26 cellular contexts compared by ENCODE assay signal in genomic region chr5:35158627-35159369, GRCh38.
DNase-seq lines count a peak whose midpoint lies in the region; ATAC-seq, FAIRE-seq and TF ChIP-seq lines count a peak whose summit lies in the region.
"Had no signal": no experiment of that assay in that cellular context is flagged by ENCODE, and none has a peak within 500 bp of the region (broad histone marks: within the 10 kb centered on the region; RNA-seq: fewer than 3 reads in every experiment).

No MANE protein-coding gene starts in this region.

- H3K27ac Mint-ChIP-seq in nephron progenitor cell: peak overlapping the region; percentile 79
- no peak overlapping the region for H3K27ac Mint-ChIP-seq in activated CD4-positive, alpha-beta T cell treated with anti-CD3 and anti-CD28 coated beads for 36 hours
- H3K27ac Mint-ChIP-seq: activated naive CD8-positive, alpha-beta T cell treated with anti-CD3 and anti-CD28 coated beads, Interleukin-2, amount 50 U/mL, for 24 hours had no signal

- TF ChIP-seq POLR2A in H1 (IDR thresholded peaks at IDR 0.05; ENCODE audit: control extremely low read depth in 1 of 2, low read depth in 2 of 2, low read length in 2 of 2): no peak
- no peak for TF ChIP-seq POLR2A in transverse colon (IDR thresholded peaks at IDR 0.05)

- H2BK120ac ChIP-seq in H1 (replicated peaks; ENCODE audit: low read depth, low read length): no peak overlapping the region

- H3K4me1 ChIP-seq in H1 (replicated peaks in 1 of 4; ENCODE audit: control insufficient read depth in 3 of 4, insufficient read depth in 4 of 4, low read length in 3 of 4) (no peaks in the 10 kb centered on the region; a peak in 1 of 7 replicates), transverse colon (peaks cover 0 to 16% (median 11%) of the 10 kb centered on the region in 4 donors)

- H3K27me3 Mint-ChIP-seq in nephron progenitor cell (ENCODE audit: low read depth, poor library complexity): peaks cover 3% of the 10 kb centered on the region
- H3K27me3 Mint-ChIP-seq in activated CD4-positive, alpha-beta T cell treated with anti-CD3 and anti-CD28 coated beads for 36 hours: peaks cover 12% of the 10 kb centered on the region

- no peak overlapping the region for H3K9ac ChIP-seq in H1 (replicated peaks in 1 of 4; ENCODE audit: extremely low read depth in 1 of 4, low read depth in 3 of 4, low read length in 3 of 4)
- H3K9ac ChIP-seq: GM23248 had no signal

- POLR2A ChIA-PET in H1 (lab: Charles Lee; ENCODE audit: partially characterized antibody): no interaction called here
- POLR2A ChIA-PET in activated CD4-positive, alpha-beta T cell treated with anti-CD3 and anti-CD28 coated beads for 36 hours (lab: Charles Lee): no interaction called here

- H2BK12ac ChIP-seq in H1 (ENCODE audit: low read depth, low read length): no peak overlapping the region

- H3K9me3 ChIP-seq in H1 (ENCODE audit: insufficient read depth in 2 of 2, low read depth in 1 of 2, low read length in 1 of 2): no peaks in the 10 kb centered on the region
- no peaks in the 10 kb centered on the region for H3K9me3 ChIP-seq in transverse colon
- H3K9me3 ChIP-seq: neutrophil, Peyer's patch, SJCRH30 had no signal

- H3K4ac ChIP-seq in H1 (replicated peaks; ENCODE audit: insufficient read length, low read depth, low read length): no peak overlapping the region

- TF ChIP-seq RAD21 in H1 (IDR thresholded peaks at IDR 0.05 in 1 of 2, conservative IDR thresholded peaks at IDR 0.05 in 1 of 2; ENCODE audit: low read depth in 2 of 2, low read length in 2 of 2): no peak

- H3K36me3 ChIP-seq in H1 (ENCODE audit: control insufficient read depth in 2 of 4, insufficient read depth in 4 of 4, low read length in 3 of 4) (no peaks in the 10 kb centered on the region), transverse colon (no peaks in the 10 kb centered on the region)
- H3K36me3 ChIP-seq: brain microvascular endothelial cell, neutrophil, SJCRH30 had no signal

- H3K36me3 Mint-ChIP-seq in nephron progenitor cell (ENCODE audit: low read depth): peaks cover 13% of the 10 kb centered on the region
- H3K36me3 Mint-ChIP-seq in activated CD4-positive, alpha-beta T cell treated with anti-CD3 and anti-CD28 coated beads for 36 hours (ENCODE audit: low read depth): no peaks in the 10 kb centered on the region

- 81% methylated on average over 7 of the region's 7 CpGs; no CpG with 5 or more reads in 1 of the 2 experiments for WGBS in H1 (ENCODE audit: extremely low coverage in 1 of 2, insufficient coverage in 1 of 2, insufficient read length in 1 of 2, insufficient replicate concordance in 2 of 2, low coverage in 1 of 2, low lambda C conversion rate in 2 of 2, missing lambda C conversion rate in 1 of 2), 2 experiments
- 40 to 45% methylated on average over 7 of the region's 7 CpGs for WGBS in transverse colon (ENCODE audit: low coverage in 1 of 2), 2 donors

- no peak overlapping the region for H2BK15ac ChIP-seq in H1 (ENCODE audit: low read length)

- H2BK20ac ChIP-seq in H1 (ENCODE audit: low read length): no peak overlapping the region

- H3K14ac ChIP-seq in H1 (ENCODE audit: insufficient read length): no peak overlapping the region

- no peaks in the 10 kb centered on the region for H3K9me3 Mint-ChIP-seq in nephron progenitor cell
- H3K9me3 Mint-ChIP-seq in activated CD4-positive, alpha-beta T cell treated with anti-CD3 and anti-CD28 coated beads for 36 hours (ENCODE audit: low read depth): no peaks in the 10 kb centered on the region
- H3K9me3 Mint-ChIP-seq: activated naive CD8-positive, alpha-beta T cell treated with anti-CD3 and anti-CD28 coated beads, Interleukin-2, amount 50 U/mL, for 24 hours had no signal

- 0 out of 2 replicates have a peak overlapping the region, but pooled peaks have one; percentile 16 for H2AK5ac ChIP-seq in H1 (ENCODE audit: low read depth, low read length)

- H4K20me1 ChIP-seq in H1 (replicated peaks in 1 of 2; ENCODE audit: control insufficient read depth in 1 of 2, insufficient read depth in 2 of 2, low read length in 2 of 2): no peaks in the 10 kb centered on the region

- H3K27me3 ChIP-seq in H1 (replicated peaks in 1 of 4; ENCODE audit: control insufficient read depth in 3 of 4, extremely low read depth in 1 of 4, insufficient read depth in 3 of 4, low read length in 3 of 4): no peaks in the 10 kb centered on the region
- H3K27me3 ChIP-seq in transverse colon: no peaks in the 10 kb centered on the region
- H3K27me3 ChIP-seq: brain microvascular endothelial cell, neutrophil, Peyer's patch, SJCRH30 had no signal

- CTCF ChIA-PET in H1 (lab: Charles Lee; ENCODE audit: partially characterized antibody): interaction anchor here (1.2 to 2.6 kb wide), 2 partner anchors 24 to 71 kb away, joined by 4 to 13 read pairs; partner anchors contain the start of gene PRLR
- CTCF ChIA-PET in activated CD4-positive, alpha-beta T cell treated with anti-CD3 and anti-CD28 coated beads for 36 hours (lab: Charles Lee): interaction anchor here (1.3 kb wide), 1 partner anchor 13 kb away, joined by 5 read pairs; no protein-coding TSS in a partner anchor

- H3K4me1 Mint-ChIP-seq in nephron progenitor cell: peaks cover 16% of the 10 kb centered on the region
- H3K4me1 Mint-ChIP-seq in activated CD4-positive, alpha-beta T cell treated with anti-CD3 and anti-CD28 coated beads for 36 hours: no peaks in the 10 kb centered on the region
- H3K4me1 Mint-ChIP-seq: activated naive CD8-positive, alpha-beta T cell treated with anti-CD3 and anti-CD28 coated beads, Interleukin-2, amount 50 U/mL, for 24 hours had no signal

- no peak for DNase-seq in H1 (ENCODE audit: low read depth in 1 of 2, low spot score in 2 of 2)
- DNase-seq in iPS-NIHi7 (ENCODE audit: extremely low spot score): peak; percentile 26
- DNase-seq in nephron progenitor cell: no peak
- no peak for DNase-seq in transverse colon
- DNase-seq in activated CD4-positive, alpha-beta T cell treated with anti-CD3 and anti-CD28 coated beads for 36 hours: no peak
- DNase-seq in posterior cingulate gyrus: no peak
- DNase-seq in OCI-M1 (lab: John Stamatoyannopoulos, UW): no peak
- DNase-seq: activated gamma-delta T cell; activated naive CD8-positive, alpha-beta T cell treated with anti-CD3 and anti-CD28 coated beads, Interleukin-2, amount 50 U/mL, for 24 hours; activated T-cell treated with anti-CD3 and anti-CD28 coated beads, Interleukin-2, amount 50 U/mL, for 1 hour; effector CD4-positive, alpha-beta T cell; foreskin melanocyte; GM23248; MM.1S; NCI-H1436 treated with DMSO at 0.1 percent for 48 hours; NCI-H524 treated with DMSO at 0.1 percent for 48 hours; Peyer's patch; retina; stimulated activated CD4-positive, alpha-beta T cell treated with anti-CD3 and anti-CD28 coated beads, Interleukin-4, amount 100 ng/mL, for 4 hours; stimulated activated naive CD4-positive, alpha-beta T cell had no signal

- H3K27ac ChIP-seq in H1 (ENCODE audit: low read depth, low read length) (no peak overlapping the region), transverse colon (peak overlapping the region in 3 of 4 donors; percentile 2 to 17 (median 4))
- H3K27ac ChIP-seq: brain microvascular endothelial cell, C4-2B, GM23248, neutrophil, SJCRH30 had no signal

- intact Hi-C loops in transverse colon (cut with DNase I; ENCODE audit: low total_unique reads): no loop called here
- intact Hi-C loops in activated CD4-positive, alpha-beta T cell treated with anti-CD3 and anti-CD28 coated beads for 36 hours (cut with DNase I, micrococcal nuclease): no loop called here
- intact Hi-C loops in posterior cingulate gyrus (cut with DNase I): no loop called here

- no peaks in the 10 kb centered on the region for H3K79me1 ChIP-seq in H1 (ENCODE audit: low read depth, low read length)

- no peak overlapping the region for H2BK5ac ChIP-seq in H1 (ENCODE audit: low read depth, low read length)

- no peak for ATAC-seq in activated CD4-positive, alpha-beta T cell treated with anti-CD3 and anti-CD28 coated beads for 36 hours
- ATAC-seq: activated naive CD8-positive, alpha-beta T cell treated with anti-CD3 and anti-CD28 coated beads, Interleukin-2, amount 50 U/mL, for 24 hours; K562 had no signal

- no peak overlapping the region for H3K18ac ChIP-seq in H1 (ENCODE audit: extremely low read depth, low read length)

- H3K4me2 ChIP-seq in H1 (ENCODE audit: insufficient read depth in 1 of 2, low read depth in 2 of 2, low read length in 2 of 2): no peak overlapping the region

- H3K23me2 ChIP-seq in H1 (ENCODE audit: low read depth, low read length): no peaks in the 10 kb centered on the region

- no peak overlapping the region for H4K5ac ChIP-seq in H1 (ENCODE audit: insufficient read length, low read depth, low read length)

- H3K4me3 Mint-ChIP-seq in nephron progenitor cell: no peak overlapping the region
- H3K4me3 Mint-ChIP-seq in activated CD4-positive, alpha-beta T cell treated with anti-CD3 and anti-CD28 coated beads for 36 hours: no peak overlapping the region
- H3K4me3 Mint-ChIP-seq: activated naive CD8-positive, alpha-beta T cell treated with anti-CD3 and anti-CD28 coated beads, Interleukin-2, amount 50 U/mL, for 24 hours had no signal

- no peak for TF ChIP-seq EP300 in H1 (IDR thresholded peaks at IDR 0.05; ENCODE audit: borderline replicate concordance in 1 of 2, low read depth in 2 of 2, low read length in 2 of 2)
- TF ChIP-seq EP300 in transverse colon (IDR thresholded peaks at IDR 0.05; ENCODE audit: low read depth): no peak

- TF ChIP-seq CTCF in H1 (IDR thresholded peaks at IDR 0.05; ENCODE audit: control extremely low read depth in 1 of 3, insufficient read depth in 1 of 3, low read depth in 1 of 3, low read length in 3 of 3): no peak
- TF ChIP-seq CTCF in nephron progenitor cell (IDR thresholded peaks at IDR 0.05): no peak
- TF ChIP-seq CTCF in transverse colon (IDR thresholded peaks at IDR 0.05): no peak

- H4K8ac ChIP-seq in H1 (ENCODE audit: extremely low read depth, insufficient read depth, low read length): no peak overlapping the region

- in situ Hi-C loops in transverse colon (cut with MboI; ENCODE audit: low pct_ligation_motif_present in 1 of 4, low pct_unique_long_range_greater_than_20kb in 1 of 4, low sequenced_read_pairs in 3 of 4): no loop called here

- H3K56ac ChIP-seq in H1 (replicated peaks; ENCODE audit: insufficient read length, low read depth, low read length): no peak overlapping the region

- no peak overlapping the region for H2AFZ ChIP-seq in H1 (ENCODE audit: low read length)
- H2AFZ ChIP-seq: GM23248 had no signal

- no peaks in the 10 kb centered on the region for H3K79me2 ChIP-seq in H1 (ENCODE audit: control insufficient read depth in 1 of 2, insufficient read depth in 2 of 2, low read length in 2 of 2)

- H3K4me3 ChIP-seq in H1 (ENCODE audit: extremely low read depth in 1 of 4, insufficient read depth in 2 of 4, low read depth in 3 of 4, low read length in 4 of 4) (no peak overlapping the region), transverse colon (no peak overlapping the region)
- H3K4me3 ChIP-seq: GM23248, K562, lung, Peyer's patch, SJCRH30 had no signal

- H4K91ac ChIP-seq in H1 (replicated peaks; ENCODE audit: insufficient read length, low read length): no peak overlapping the region

- no peak for FAIRE-seq in H1 (lab: Jason Lieb, UNC)
- FAIRE-seq: K562 had no signal

- H3K23ac ChIP-seq in H1 (ENCODE audit: insufficient read length): no peak overlapping the region

TF ChIP-seq in H1, 55 proteins besides CTCF, POLR2A, EP300 and RAD21:
- no peak for TF ChIP-seq SP2 (IDR thresholded peaks at IDR 0.05; ENCODE audit: low read length)
- no peak for TF ChIP-seq NRF1 (IDR thresholded peaks at IDR 0.05; ENCODE audit: low read depth, low read length)
